1 cellular context compared by ENCODE assay signal in the genomic region with DNA sequence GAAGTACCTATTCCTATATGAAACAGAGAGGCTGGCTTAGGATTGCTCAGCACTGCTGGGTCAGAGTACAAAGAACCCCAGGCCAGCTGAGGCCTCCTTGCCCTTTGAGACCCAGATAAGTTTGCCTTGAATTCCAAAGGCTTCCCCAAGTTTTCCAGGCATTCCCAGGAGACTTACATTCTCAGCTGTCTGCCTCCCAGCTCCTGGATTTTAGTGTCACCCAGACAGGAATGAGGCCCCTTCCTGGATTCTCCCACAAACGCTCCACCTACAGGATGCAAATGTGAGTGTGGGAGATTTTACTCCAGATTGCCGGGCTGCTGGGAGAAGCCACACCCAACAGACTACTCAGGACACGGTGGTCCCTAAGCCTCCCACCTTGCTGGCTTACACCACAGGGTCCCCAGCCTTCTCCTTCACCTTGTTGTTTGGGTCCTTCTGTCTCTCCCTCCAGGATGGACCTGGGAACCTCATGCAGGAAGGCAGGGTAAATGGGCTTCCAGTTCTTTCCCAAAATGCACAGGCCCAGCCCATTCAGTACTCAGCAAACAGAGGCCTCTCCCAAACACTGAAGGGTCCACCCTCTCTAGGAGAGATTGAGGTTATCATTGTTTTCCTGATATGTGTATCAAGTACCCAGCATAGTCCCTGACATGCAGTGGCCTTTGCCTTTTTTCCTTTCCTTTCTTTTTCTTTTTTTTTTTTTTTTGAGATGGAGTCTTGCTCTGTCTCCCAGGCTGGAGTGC.
TF ChIP-seq lines count a peak whose summit lies in the region.

No MANE protein-coding gene starts in this region.

TF ChIP-seq in GM23338, 12 proteins besides CTCF, POLR2A, EP300 and RAD21 (continued from another document):
- TF ChIP-seq STAT1 (IDR thresholded peaks at IDR 0.05; ENCODE audit: unreplicated experiment) (no peak), EZH2 (IDR thresholded peaks at IDR 0.05; ENCODE audit: low read depth, unreplicated experiment) (no peak), CREB1 (CRISPR knock-in tag; IDR thresholded peaks at IDR 0.05; ENCODE audit: low read depth) (no peak), NANOG (IDR thresholded peaks at IDR 0.05; ENCODE audit: borderline replicate concordance) (no peak)
